Comparison of ENCODE assay signal across 8 cellular contexts in the genomic region with DNA sequence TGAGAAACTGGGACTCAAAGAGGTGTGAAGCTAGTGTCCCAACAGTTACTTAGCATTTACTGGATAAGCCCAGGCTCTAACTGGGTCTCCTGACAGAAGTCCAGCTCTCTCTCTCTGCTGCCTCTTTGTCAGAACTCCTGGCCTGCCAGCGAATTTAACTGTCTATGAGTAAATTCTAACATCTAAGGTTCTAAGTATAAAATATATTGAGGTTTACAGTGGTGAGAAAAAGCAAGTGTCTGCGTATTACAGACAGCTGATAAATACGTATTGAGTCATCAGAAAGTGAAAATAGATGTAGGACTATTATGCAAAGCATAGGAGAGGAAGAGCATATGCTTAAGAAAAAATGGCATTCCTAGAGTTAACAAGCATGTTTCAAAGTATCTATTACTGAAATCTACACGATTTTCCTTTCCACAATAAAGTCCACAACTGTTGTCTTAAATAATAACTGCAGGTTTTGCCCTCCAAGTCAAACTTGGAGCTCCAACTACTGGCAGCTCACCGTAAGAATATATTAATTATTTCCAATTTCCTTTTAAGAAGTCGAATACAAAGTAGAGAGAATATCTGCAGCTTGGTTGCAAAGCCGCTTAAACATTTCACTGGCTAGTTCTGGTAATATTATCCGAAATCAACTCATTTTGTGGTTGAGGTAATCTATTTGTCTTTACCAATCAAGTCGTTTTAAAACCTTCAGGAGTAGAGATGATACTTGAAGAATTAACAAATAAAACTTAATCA. TPM values are rescaled to one million over a fixed set of nuclear protein-coding genes. Genes with fewer than 3 reads are reported as not detected.
DNase-seq lines count a peak whose midpoint lies in the region; ATAC-seq, FAIRE-seq and TF ChIP-seq lines count a peak whose summit lies in the region.

No MANE protein-coding gene starts in this region.

- H3K4me2 ChIP-seq in GM12878 (ENCODE audit: control insufficient read depth, insufficient read depth), result peak overlapping the region; percentile 52

- no peaks in the 10 kb centered on the region for H3K27me3 Mint-ChIP-seq in mesothelial cell of epicardium (ENCODE audit: low read depth)

- H3K36me3 ChIP-seq in heart left ventricle (peaks cover 0 to 23% (median 10%) of the 10 kb centered on the region in 9 donors), GM12878 (ENCODE audit: control insufficient read depth in 2 of 2, insufficient read depth in 2 of 2, low read length in 1 of 2) (no peaks in the 10 kb centered on the region)

- peak; percentile 28 to 36; a peak in 1 of 4 replicates for TF ChIP-seq EP300 in GM12878 (IDR thresholded peaks at IDR 0.05; ENCODE audit: borderline replicate concordance in 1 of 2, control insufficient read depth in 1 of 2, low read depth in 2 of 2, low read length in 2 of 2)

- H3K27ac ChIP-seq in heart left ventricle (peak overlapping the region; percentile 24 to 93 (median 88)), GM12878 (ENCODE audit: control insufficient read depth, insufficient read depth) (0 out of 2 replicates have a peak overlapping the region, but pooled peaks have one; percentile 17)

- TF ChIP-seq POLR2A in heart left ventricle (IDR thresholded peaks at IDR 0.05) (no peak), GM12878 (IDR thresholded peaks at IDR 0.05; ENCODE audit: low read depth, low read length) (no peak)

- CTCF ChIA-PET in GM12878 (lab: Yijun Ruan, JAX), result interaction anchor here (0.7 to 13.5 kb wide), 40 partner anchors 8 to 356 kb away, joined by 3 to 168 read pairs (median 4); a partner anchor contains a TSS

- H4K20me1 ChIP-seq in GM12878 (ENCODE audit: control insufficient read depth, insufficient read depth), result no peaks in the 10 kb centered on the region

- H3K27ac Mint-ChIP-seq in mesothelial cell of epicardium, result peak overlapping the region; percentile 97

- H3K9me3 ChIP-seq in heart left ventricle, result no peaks in the 10 kb centered on the region
- no peaks in the 10 kb centered on the region for H3K9me3 ChIP-seq in GM12878 (replicated peaks; ENCODE audit: control insufficient read depth, insufficient read depth, low read length)

- H3K36me3 Mint-ChIP-seq in mesothelial cell of epicardium, result peaks cover 6% of the 10 kb centered on the region

- H3K79me2 ChIP-seq in GM12878 (ENCODE audit: control insufficient read depth, insufficient read depth, low read length), result no peaks in the 10 kb centered on the region

- no peak overlapping the region for H3K9ac ChIP-seq in GM12878 (ENCODE audit: control insufficient read depth, insufficient read depth, low read length)

- H3K4me3 ChIP-seq in heart left ventricle, result peak overlapping the region in 10 of 12 donors; percentile 0 to 89 (median 77)
- no peak overlapping the region for H3K4me3 ChIP-seq in HFF-Myc (replicated peaks; ENCODE audit: low read depth, low read length)
- peak overlapping the region; percentile 45 for H3K4me3 ChIP-seq in GM12878

- peaks cover 5% of the 10 kb centered on the region for H3K9me3 Mint-ChIP-seq in mesothelial cell of epicardium

- intact Hi-C loops in heart left ventricle (cut with DNase I) (loop anchor here (5.0 to 10.0 kb wide), 14 partner anchors 70 to 333 kb away; a partner anchor contains a TSS), cardiac septum (cut with DNase I) (loop anchor here (5.0 to 10.0 kb wide), 3 partner anchors 203 to 315 kb away; a partner anchor contains a TSS), GM12878 (cut with micrococcal nuclease; ENCODE audit: unreplicated experiment) (loop anchor here (5.0 kb wide), 1 partner anchor 195 kb away; no protein-coding TSS in a partner anchor)

- H3K4me1 Mint-ChIP-seq in mesothelial cell of epicardium, result peaks cover 51% of the 10 kb centered on the region

- BruUV-seq in GM12878 (replicated peaks; lab: Mats Ljungman, UMichigan), result no TSS peak

- H3K27me3 ChIP-seq in heart left ventricle (no peaks in the 10 kb centered on the region), GM12878 (replicated peaks in 1 of 2; ENCODE audit: control insufficient read depth in 2 of 2, insufficient read depth in 2 of 2, low read length in 1 of 2) (peaks cover 0 to 5% of the 10 kb centered on the region in 2 experiments; a peak in 2 of 4 replicates)

- SMC1A ChIA-PET in GM12878 (lab: Charles Lee; ENCODE audit: uncharacterized antibody, unreplicated experiment), result interaction anchor here (0.6 to 13.8 kb wide), 40 partner anchors 8 to 332 kb away, joined by 3 to 114 read pairs (median 3); a partner anchor contains a TSS

- ATAC-seq in heart left ventricle (no peak), GM12878 (peak; percentile 49)

- FAIRE-seq in GM12878 (lab: Jason Lieb, UNC), result no peak

- TF ChIP-seq RAD21 in GM12878 (IDR thresholded peaks at IDR 0.05; ENCODE audit: insufficient read depth, low read depth, low read length), result no peak

- H3K4me3 Mint-ChIP-seq in mesothelial cell of epicardium, result peak overlapping the region; percentile 95

- RAD21 ChIA-PET in GM12878 (lab: Charles Lee; ENCODE audit: unreplicated experiment), result interaction anchor here (0.6 to 6.2 kb wide), 20 partner anchors 27 to 332 kb away, joined by 3 to 61 read pairs (median 4); a partner anchor contains a TSS

- WGBS in heart left ventricle, 4 donors, result 41 to 61% (median 46%) methylated on average over 9 of the region's 9 CpGs
- WGBS in GM12878 (ENCODE audit: insufficient coverage, insufficient replicate concordance, low lambda C conversion rate, missing lambda C conversion rate), result under 1% methylated on average over 9 of the region's 9 CpGs

- in situ Hi-C loops in GM12878 (cut with MboI), result loop anchor here (5.0 kb wide), 1 partner anchor 210 kb away; no protein-coding TSS in a partner anchor

- POLR2A ChIA-PET in GM12878 (lab: Charles Lee), result interaction anchor here (0.5 to 1.8 kb wide), 2 partner anchors 194 to 249 kb away, joined by 3 to 6 read pairs; no protein-coding TSS in a partner anchor

- DNase-seq in heart left ventricle (no peak), cardiac septum (ENCODE audit: low spot score) (no peak), HFF-Myc (ENCODE audit: extremely low read depth, low read depth) (no peak), MV-4-11 (lab: John Stamatoyannopoulos, UW) (peak; percentile 26), GM12878 (ENCODE audit: low read depth, low spot score) (no peak), mesothelial cell of epicardium (ENCODE audit: low spot score in 2 of 2, unreplicated experiment in 2 of 2) (no peak), SK-N-DZ (ENCODE audit: low spot score) (no peak), NCI-H2196 treated with DMSO at 0.1 percent for 48 hours (lab: John Stamatoyannopoulos, UW; ENCODE audit: unreplicated experiment) (no peak)

- peaks cover 0 to 49% (median 21%) of the 10 kb centered on the region in 12 donors for H3K4me1 ChIP-seq in heart left ventricle
- peaks cover 11% of the 10 kb centered on the region for H3K4me1 ChIP-seq in GM12878 (ENCODE audit: control insufficient read depth, insufficient read depth, low read length)

- TF ChIP-seq CTCF in heart left ventricle (IDR thresholded peaks at IDR 0.05) (peak in 9 of 12 donors; percentile 6 to 56 (median 38)), HFF-Myc (IDR thresholded peaks at IDR 0.05; ENCODE audit: low read depth, low read length, missing control alignments) (peak; percentile 14), GM12878 (IDR thresholded peaks at IDR 0.05 in 2 of 3, conservative IDR thresholded peaks at IDR 0.05 in 1 of 3; ENCODE audit: control insufficient read depth in 2 of 3, extremely low read depth in 1 of 3, insufficient read depth in 1 of 3, low read depth in 3 of 3, low read length in 3 of 3) (peak in 1 of 3 experiments; percentile 17; a peak in 1 of 6 replicates), mesothelial cell of epicardium (IDR thresholded peaks at IDR 0.05; ENCODE audit: unreplicated experiment) (no peak)

- H2AFZ ChIP-seq in GM12878 (ENCODE audit: control insufficient read depth, low read depth, low read length), result peak overlapping the region; percentile 72

TF ChIP-seq in GM12878, 131 proteins besides CTCF, POLR2A, EP300 and RAD21 (continues in another document):
- TF ChIP-seq BCL11A (IDR thresholded peaks at IDR 0.05; ENCODE audit: low read depth, low read length) (no peak), CREM (IDR thresholded peaks at IDR 0.05; ENCODE audit: low read depth) (0 out of 2 replicates have a peak, but pooled peaks have one; percentile 13)

RNA-seq across cellular contexts. Expression of a gene that starts 1.4 kb away (rescaled TPM):
- 10 to 100 TPM in 4 of 9 donors, 1 to 10 TPM in 5; 7.6 to 32.6 (median 9.8) TPM for total RNA-seq in heart left ventricle
- 10 to 100 TPM; 20.5 to 25.7 TPM for polyA plus RNA-seq in heart left ventricle
- 13.5 TPM for total RNA-seq in cardiac septum
- 2.2 and 3.1 TPM in 2 replicates for total RNA-seq in GM12878 (2013; cell fraction: nucleolus; rRNA removed)
- total RNA-seq in GM12878 (2014; rRNA removed), result 0.96 and 1.5 TPM in 2 replicates
- total RNA-seq in GM12878 (2014; rRNA removed; fragmentation: Illumina TruSeq; extraction: Trizol), result 1.3 and 1.4 TPM in 2 replicates
- total RNA-seq in GM12878 (2021), result 0.53 and 1.0 TPM in 2 replicates
- polyA plus RNA-seq in GM12878 (2011; ENCODE audit: low read depth), result 6.2 TPM
- 0.41 and 0.69 TPM in 2 replicates for polyA plus RNA-seq in GM12878 (2011; rRNA removed)
- polyA plus RNA-seq in GM12878 (2011; cell fraction: cytosol; rRNA removed), result 0.13 TPM in 1 of 2 replicates, not detected in the other
- polyA plus RNA-seq in GM12878 (2011; cell fraction: nucleus; rRNA removed), result 0.21 and 0.32 TPM in 2 replicates
- 5.9 and 11.7 TPM in 2 replicates for polyA plus RNA-seq in GM12878 (2012)
- 1.0 and 1.8 TPM in 2 replicates for polyA plus RNA-seq in GM12878 (2014; fragmentation: Illumina TruSeq; extraction: Trizol)
- polyA plus RNA-seq in GM12878 (2014; fragmentation: Nextera tagmentation; extraction: Ambion mirVana), result 1 to 10 TPM; 1.9 to 2.3 TPM
- polyA plus RNA-seq in GM12878 (2014; rRNA removed), result 0.27 and 1.3 TPM in 2 replicates
- polyA plus RNA-seq in GM12878 (2016; fragmentation: Nextera tagmentation; extraction: Ambion mirVana), result under 1 TPM; 0.44 to 0.76 TPM
- not detected in 2 replicates for polyA minus RNA-seq in GM12878 (2011; rRNA and poly(A)+ RNA removed)
- polyA minus RNA-seq in GM12878 (2011; cell fraction: cytosol; rRNA and poly(A)+ RNA removed), result 10.0 and 10.3 TPM in 2 replicates
- polyA minus RNA-seq in GM12878 (2011; cell fraction: nucleus; rRNA and poly(A)+ RNA removed), result 0.48 and 0.77 TPM in 2 replicates
- 51.6 to 55.2 TPM (median 54.4 TPM) in 3 replicates for total RNA-seq in mesothelial cell of epicardium
- 24.2 and 37.9 TPM in 2 replicates for polyA plus RNA-seq in SK-N-DZ (2014; cell fraction: cytosol; rRNA removed)
- polyA plus RNA-seq in SK-N-DZ (2014; cell fraction: nucleus; rRNA removed), result 17.4 and 24.7 TPM in 2 replicates
